In the genomic region with DNA sequence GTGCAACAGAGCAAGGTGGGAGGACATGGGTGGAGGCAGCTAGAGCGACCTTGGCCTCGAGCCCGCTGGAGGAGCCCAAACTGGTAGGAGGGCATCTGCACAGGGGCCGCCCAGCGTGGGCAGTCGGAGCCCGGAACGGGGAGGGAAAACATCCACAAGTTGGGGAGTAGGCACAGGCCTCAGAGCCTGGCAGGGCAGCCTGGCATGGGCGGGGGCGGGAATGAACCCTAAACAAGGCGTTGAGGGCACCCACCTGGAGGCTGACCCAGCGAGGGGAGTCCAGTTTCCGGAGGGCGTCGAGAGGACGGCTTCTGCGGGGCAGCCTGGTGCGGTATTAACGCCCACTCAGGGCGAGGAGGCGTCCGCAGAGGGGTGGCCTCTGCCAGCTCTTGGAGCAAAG, we compare ENCODE assay signal across 25 cellular contexts.
A peak's percentile ranks its signal among the peaks of the same experiment; 100 is the strongest.
DNase-seq lines count a peak whose midpoint lies in the region; ATAC-seq and TF ChIP-seq lines count a peak whose summit lies in the region.
"Had no signal": no experiment of that assay in that cellular context is flagged by ENCODE, and none has a peak within 500 bp of the region (broad histone marks: within the 10 kb centered on the region; RNA-seq: fewer than 3 reads in every experiment).

No MANE protein-coding gene starts in this region.

- no peak overlapping the region for H3K27ac Mint-ChIP-seq in activated CD4-positive, alpha-beta T cell treated with anti-CD3 and anti-CD28 coated beads, Interleukin-2, amount 10 ng/mL, durations not matched to agents 24 days and 14 days
- no peak overlapping the region for H3K27ac Mint-ChIP-seq in activated CD4-positive, alpha-beta T cell treated with anti-CD3 and anti-CD28 coated beads, Interleukin-2, amount 10 ng/mL, durations not matched to agents 7 days and 5 days
- no peak overlapping the region for H3K27ac Mint-ChIP-seq in naive thymus-derived CD4-positive, alpha-beta T cell
- no peak overlapping the region for H3K27ac Mint-ChIP-seq in nephron progenitor cell
- H3K27ac Mint-ChIP-seq: CD4-positive, alpha-beta T cell; CD8-positive, alpha-beta memory T cell; GM23338; H9; HFFc6 had no signal

- no peaks in the 10 kb centered on the region for H3K9me3 ChIP-seq in naive thymus-derived CD4-positive, alpha-beta T cell (ENCODE audit: control insufficient read depth in 2 of 3, low read length in 3 of 3)
- H3K9me3 ChIP-seq in upper lobe of right lung = no peaks in the 10 kb centered on the region
- H3K9me3 ChIP-seq in Peyer's patch = no peaks in the 10 kb centered on the region
- H3K9me3 ChIP-seq: A549; BE2C; BLaER1 treated with 17β-estradiol and CSF1 and Interleukin-3, amounts not matched to agents 10 nM and 100 nM had no signal

- no peaks in the 10 kb centered on the region for H3K36me3 Mint-ChIP-seq in activated CD4-positive, alpha-beta T cell treated with anti-CD3 and anti-CD28 coated beads, Interleukin-2, amount 10 ng/mL, durations not matched to agents 24 days and 14 days (ENCODE audit: low read depth)
- no peaks in the 10 kb centered on the region for H3K36me3 Mint-ChIP-seq in activated CD4-positive, alpha-beta T cell treated with anti-CD3 and anti-CD28 coated beads, Interleukin-2, amount 10 ng/mL, durations not matched to agents 7 days and 5 days (ENCODE audit: low read depth)
- no peaks in the 10 kb centered on the region for H3K36me3 Mint-ChIP-seq in naive thymus-derived CD4-positive, alpha-beta T cell
- H3K36me3 Mint-ChIP-seq in nephron progenitor cell (ENCODE audit: low read depth) = no peaks in the 10 kb centered on the region
- H3K36me3 Mint-ChIP-seq: CD14-positive monocyte; CD8-positive, alpha-beta memory T cell had no signal

- H3K36me3 ChIP-seq in naive thymus-derived CD4-positive, alpha-beta T cell (ENCODE audit: control insufficient read depth in 2 of 3, insufficient read depth in 3 of 3, low read length in 3 of 3) = no peaks in the 10 kb centered on the region
- no peaks in the 10 kb centered on the region for H3K36me3 ChIP-seq in upper lobe of right lung
- no peaks in the 10 kb centered on the region for H3K36me3 ChIP-seq in Peyer's patch
- H3K36me3 ChIP-seq: BE2C had no signal

- intact Hi-C loops in activated CD4-positive, alpha-beta T cell treated with anti-CD3 and anti-CD28 coated beads, Interleukin-2, amount 10 ng/mL, durations not matched to agents 24 days and 14 days (cut with micrococcal nuclease) = no loop called here
- intact Hi-C loops in naive thymus-derived CD4-positive, alpha-beta T cell (cut with micrococcal nuclease) = no loop called here
- intact Hi-C loops in sciatic nerve (cut with DNase I) = no loop called here
- intact Hi-C loops in upper lobe of right lung (cut with DNase I) = no loop called here

- TF ChIP-seq CTCF in upper lobe of right lung (IDR thresholded peaks at IDR 0.05) = no peak
- TF ChIP-seq CTCF in nephron progenitor cell (IDR thresholded peaks at IDR 0.05) = no peak
- TF ChIP-seq CTCF in Peyer's patch (IDR thresholded peaks at IDR 0.05) = no peak

- POLR2A ChIA-PET in activated CD4-positive, alpha-beta T cell treated with anti-CD3 and anti-CD28 coated beads, Interleukin-2, amount 10 ng/mL, durations not matched to agents 7 days and 5 days (lab: Charles Lee) = no interaction called here
- POLR2A ChIA-PET in naive thymus-derived CD4-positive, alpha-beta T cell (lab: Charles Lee) = no interaction called here

- TF ChIP-seq POLR2A in Peyer's patch (IDR thresholded peaks at IDR 0.05) = no peak

- ATAC-seq in naive thymus-derived CD4-positive, alpha-beta T cell = peak; percentile 12
- ATAC-seq in sciatic nerve (peak; percentile 30), upper lobe of right lung (peak; percentile 38)
- ATAC-seq: A549, GM23338, HCT116 had no signal

- peak; percentile 30 for DNase-seq in activated CD4-positive, alpha-beta T cell treated with anti-CD3 and anti-CD28 coated beads, Interleukin-2, amount 10 ng/mL, durations not matched to agents 24 days and 14 days
- no peak for DNase-seq in activated CD4-positive, alpha-beta T cell treated with anti-CD3 and anti-CD28 coated beads, Interleukin-2, amount 10 ng/mL, durations not matched to agents 7 days and 5 days
- DNase-seq in naive thymus-derived CD4-positive, alpha-beta T cell = no peak
- DNase-seq in sciatic nerve (ENCODE audit: low spot score) = no peak
- no peak for DNase-seq in upper lobe of right lung
- DNase-seq in nephron progenitor cell = no peak
- no peak for DNase-seq in cerebellar cortex (ENCODE audit: low spot score)
- DNase-seq in Peyer's patch = no peak
- DNase-seq: ACHN; AML-193; BE2C; CD4-positive, alpha-beta T cell; CD8-positive, alpha-beta memory T cell; DMS 273 treated with DMSO at 0.1 percent for 48 hours; DMS79; EL; GF-D8; H9; HFFc6 had no signal

- no peak overlapping the region for H3K4me3 Mint-ChIP-seq in activated CD4-positive, alpha-beta T cell treated with anti-CD3 and anti-CD28 coated beads, Interleukin-2, amount 10 ng/mL, durations not matched to agents 24 days and 14 days
- H3K4me3 Mint-ChIP-seq in activated CD4-positive, alpha-beta T cell treated with anti-CD3 and anti-CD28 coated beads, Interleukin-2, amount 10 ng/mL, durations not matched to agents 7 days and 5 days = no peak overlapping the region
- no peak overlapping the region for H3K4me3 Mint-ChIP-seq in naive thymus-derived CD4-positive, alpha-beta T cell
- H3K4me3 Mint-ChIP-seq in nephron progenitor cell = no peak overlapping the region
- H3K4me3 Mint-ChIP-seq: CD14-positive monocyte; CD4-positive, alpha-beta T cell; CD8-positive, alpha-beta memory T cell; GM23338; H9; HFFc6 had no signal

- CTCF ChIA-PET in activated CD4-positive, alpha-beta T cell treated with anti-CD3 and anti-CD28 coated beads, Interleukin-2, amount 10 ng/mL, durations not matched to agents 7 days and 5 days (lab: Charles Lee) = no interaction called here
- CTCF ChIA-PET in naive thymus-derived CD4-positive, alpha-beta T cell (lab: Charles Lee) = no interaction called here

- no peaks in the 10 kb centered on the region for H3K9me3 Mint-ChIP-seq in activated CD4-positive, alpha-beta T cell treated with anti-CD3 and anti-CD28 coated beads, Interleukin-2, amount 10 ng/mL, durations not matched to agents 24 days and 14 days
- H3K9me3 Mint-ChIP-seq in activated CD4-positive, alpha-beta T cell treated with anti-CD3 and anti-CD28 coated beads, Interleukin-2, amount 10 ng/mL, durations not matched to agents 7 days and 5 days = no peaks in the 10 kb centered on the region
- peaks cover 0 to 3% (median 0%) of the 10 kb centered on the region in 11 donors for H3K9me3 Mint-ChIP-seq in naive thymus-derived CD4-positive, alpha-beta T cell
- peaks cover 10% of the 10 kb centered on the region for H3K9me3 Mint-ChIP-seq in nephron progenitor cell
- H3K9me3 Mint-ChIP-seq: CD14-positive monocyte; CD4-positive, alpha-beta T cell; GM23338; H9 had no signal

- H3K27me3 Mint-ChIP-seq in activated CD4-positive, alpha-beta T cell treated with anti-CD3 and anti-CD28 coated beads, Interleukin-2, amount 10 ng/mL, durations not matched to agents 24 days and 14 days = no peaks in the 10 kb centered on the region
- no peaks in the 10 kb centered on the region for H3K27me3 Mint-ChIP-seq in activated CD4-positive, alpha-beta T cell treated with anti-CD3 and anti-CD28 coated beads, Interleukin-2, amount 10 ng/mL, durations not matched to agents 7 days and 5 days
- peaks cover 0 to under 1% (median 0%) of the 10 kb centered on the region in 5 donors for H3K27me3 Mint-ChIP-seq in naive thymus-derived CD4-positive, alpha-beta T cell
- H3K27me3 Mint-ChIP-seq in nephron progenitor cell (ENCODE audit: low read depth, poor library complexity) = no peaks in the 10 kb centered on the region
- H3K27me3 Mint-ChIP-seq: CD4-positive, alpha-beta T cell had no signal

- H3K4me1 Mint-ChIP-seq in activated CD4-positive, alpha-beta T cell treated with anti-CD3 and anti-CD28 coated beads, Interleukin-2, amount 10 ng/mL, durations not matched to agents 24 days and 14 days = no peaks in the 10 kb centered on the region
- H3K4me1 Mint-ChIP-seq in activated CD4-positive, alpha-beta T cell treated with anti-CD3 and anti-CD28 coated beads, Interleukin-2, amount 10 ng/mL, durations not matched to agents 7 days and 5 days = no peaks in the 10 kb centered on the region
- H3K4me1 Mint-ChIP-seq in naive thymus-derived CD4-positive, alpha-beta T cell = no peaks in the 10 kb centered on the region
- peaks cover 21% of the 10 kb centered on the region for H3K4me1 Mint-ChIP-seq in nephron progenitor cell
- H3K4me1 Mint-ChIP-seq: CD14-positive monocyte; CD8-positive, alpha-beta memory T cell had no signal

- H3K27ac ChIP-seq in naive thymus-derived CD4-positive, alpha-beta T cell (ENCODE audit: low read depth, low read length) = no peak overlapping the region
- H3K27ac ChIP-seq in upper lobe of right lung = no peak overlapping the region
- no peak overlapping the region for H3K27ac ChIP-seq in Peyer's patch
- H3K27ac ChIP-seq: 22Rv1; A549; BLaER1 treated with 17β-estradiol and CSF1 and Interleukin-3, amounts not matched to agents 10 nM and 100 nM had no signal

- no peaks in the 10 kb centered on the region for H3K27me3 ChIP-seq in naive thymus-derived CD4-positive, alpha-beta T cell (ENCODE audit: control insufficient read depth in 2 of 2, insufficient read depth in 2 of 2, low read length in 2 of 2)
- H3K27me3 ChIP-seq in upper lobe of right lung (no peaks in the 10 kb centered on the region), Peyer's patch (no peaks in the 10 kb centered on the region)
- H3K27me3 ChIP-seq: BE2C; BLaER1 treated with 17β-estradiol and CSF1 and Interleukin-3, amounts not matched to agents 10 nM and 100 nM had no signal

- H3K4me1 ChIP-seq in naive thymus-derived CD4-positive, alpha-beta T cell (ENCODE audit: control insufficient read depth in 2 of 2, insufficient read depth in 2 of 2, low read length in 2 of 2) = no peaks in the 10 kb centered on the region
- H3K4me1 ChIP-seq in upper lobe of right lung (no peaks in the 10 kb centered on the region), Peyer's patch (no peaks in the 10 kb centered on the region)
- H3K4me1 ChIP-seq: A549, BE2C had no signal

- H3K4me3 ChIP-seq in naive thymus-derived CD4-positive, alpha-beta T cell (ENCODE audit: low read length) = no peak overlapping the region
- no peak overlapping the region for H3K4me3 ChIP-seq in upper lobe of right lung
- no peak overlapping the region for H3K4me3 ChIP-seq in Peyer's patch
- H3K4me3 ChIP-seq: A549; BLaER1 treated with 17β-estradiol and CSF1 and Interleukin-3, amounts not matched to agents 10 nM and 100 nM; GM23338 had no signal
